Comparison of ENCODE assay signal across 26 cellular contexts in the genomic region with DNA sequence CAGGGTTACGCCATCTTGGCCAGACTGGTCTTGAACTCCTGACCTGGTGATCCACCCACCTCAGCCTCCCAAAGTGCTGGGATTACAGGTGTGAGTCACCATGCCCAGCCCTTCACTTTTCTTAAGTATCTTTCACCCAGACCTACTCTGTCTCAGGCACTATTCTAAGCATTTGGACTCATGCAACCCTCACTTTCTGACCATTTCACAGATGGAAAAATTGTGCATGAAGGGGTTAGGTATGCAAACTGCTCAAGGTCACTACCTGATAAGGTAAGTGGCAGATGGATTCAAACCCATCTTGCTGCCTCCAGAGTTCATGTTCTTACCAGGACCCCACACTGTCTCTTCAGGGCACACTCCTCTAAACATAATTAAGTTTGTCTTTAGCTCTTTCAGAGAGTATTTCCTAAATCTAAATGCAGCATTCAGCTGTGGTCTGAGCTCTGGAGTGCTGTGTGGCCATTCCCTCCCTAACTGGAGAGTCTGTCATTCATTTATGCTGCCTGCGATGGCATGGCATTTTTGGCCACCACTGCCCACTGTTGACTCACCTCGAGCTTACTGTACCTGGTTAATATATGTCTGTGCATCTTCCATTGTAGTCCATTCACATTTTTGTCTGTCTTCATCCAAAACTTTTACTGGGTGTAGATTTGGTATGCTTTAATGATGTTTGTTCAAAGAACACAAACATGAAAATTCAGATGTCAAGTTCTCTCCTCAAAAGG.
"Had no signal": no experiment of that assay in that cellular context is flagged by ENCODE, and none has a peak within 500 bp of the region (broad histone marks: within the 10 kb centered on the region; RNA-seq: fewer than 3 reads in every experiment).

No MANE protein-coding gene starts in this region.

- H3K79me2 ChIP-seq: parathyroid adenoma had no signal

- H3K4me3 Mint-ChIP-seq: memory B cell; mesothelial cell of epicardium; naive B cell; natural killer cell treated with Interleukin-12 subunit alpha and Interleukin-12 subunit beta and Interleukin-15 and Interleukin-18, amount 100 ng/mL, for 72 hours; neural crest cell; stimulated activated naive CD8-positive, alpha-beta T cell treated with anti-CD3 and anti-CD28 coated beads, Interleukin-15, amount 100 ng/mL, for 72 hours had no signal

- H3K4me1 Mint-ChIP-seq: memory B cell, naive B cell had no signal

- H3K4me3 ChIP-seq: coronary artery, esophagus squamous epithelium, lung, mucosa of descending colon, right atrium auricular region, smooth muscle cell, suprapubic skin, transverse colon had no signal

- H3K27me3 ChIP-seq: right atrium auricular region, suprapubic skin, transverse colon had no signal

- H3K9me3 Mint-ChIP-seq: memory B cell; mesothelial cell of epicardium; naive B cell; natural killer cell treated with Interleukin-12 subunit alpha and Interleukin-12 subunit beta and Interleukin-15 and Interleukin-18, amount 100 ng/mL, for 72 hours had no signal

- DNase-seq: dermis blood vessel endothelial cell; effector memory CD4-positive, alpha-beta T cell; esophagus squamous epithelium; foreskin melanocyte; mucosa of descending colon; naive B cell; stimulated activated CD4-positive, alpha-beta T cell treated with anti-CD3 and anti-CD28 coated beads, Interleukin-12 subunit alpha, Interleukin-12 subunit beta, amount 100 ng/mL, for 4 hours; stimulated activated CD4-positive, alpha-beta T cell treated with anti-CD3 and anti-CD28 coated beads, Interleukin-1b, Interleukin-23, amount 100 ng/mL, for 48 hours; stimulated activated CD4-positive, alpha-beta T cell treated with anti-CD3 and anti-CD28 coated beads, Interleukin-4, amount 100 ng/mL, for 1 hour; stimulated activated CD8-positive, alpha-beta memory T cell treated with anti-CD3 and anti-CD28 coated beads, Interleukin-4, amount 100 ng/mL, for 48 hours; stimulated activated naive CD4-positive, alpha-beta T cell; stimulated activated naive CD8-positive, alpha-beta T cell treated with anti-CD3 and anti-CD28 coated beads, Interleukin-15, amount 100 ng/mL, for 72 hours; transverse colon had no signal

- H3K9me3 ChIP-seq: esophagus squamous epithelium, mucosa of descending colon, right atrium auricular region, suprapubic skin, transverse colon had no signal

- ATAC-seq: left lobe of liver; mucosa of descending colon; natural killer cell treated with Interleukin-12 subunit alpha and Interleukin-12 subunit beta and Interleukin-15 and Interleukin-18, amount 100 ng/mL, for 72 hours; sciatic nerve; stimulated activated naive CD8-positive, alpha-beta T cell treated with anti-CD3 and anti-CD28 coated beads, Interleukin-15, amount 100 ng/mL, for 72 hours had no signal

- H3K4me1 ChIP-seq: parathyroid adenoma, right atrium auricular region had no signal

- H3K27ac ChIP-seq: coronary artery, esophagus squamous epithelium, parathyroid adenoma, right atrium auricular region, suprapubic skin, transverse colon had no signal

- H2AFZ ChIP-seq: parathyroid adenoma had no signal

- H3K36me3 Mint-ChIP-seq: memory B cell; mesothelial cell of epicardium; naive B cell; natural killer cell treated with Interleukin-12 subunit alpha and Interleukin-12 subunit beta and Interleukin-15 and Interleukin-18, amount 100 ng/mL, for 72 hours had no signal

- H3K36me3 ChIP-seq: esophagus squamous epithelium, right atrium auricular region, suprapubic skin, transverse colon had no signal

- H3K4me2 ChIP-seq: smooth muscle cell had no signal

- H3K9ac ChIP-seq: parathyroid adenoma had no signal

- H3K27ac Mint-ChIP-seq: memory B cell; mesothelial cell of epicardium; naive B cell; natural killer cell treated with Interleukin-12 subunit alpha and Interleukin-12 subunit beta and Interleukin-15 and Interleukin-18, amount 100 ng/mL, for 72 hours; progenitor cell of endocrine pancreas; stimulated activated naive CD8-positive, alpha-beta T cell treated with anti-CD3 and anti-CD28 coated beads, Interleukin-15, amount 100 ng/mL, for 72 hours had no signal
